ENCODE assay signal across 27 cellular contexts in the genomic region with DNA sequence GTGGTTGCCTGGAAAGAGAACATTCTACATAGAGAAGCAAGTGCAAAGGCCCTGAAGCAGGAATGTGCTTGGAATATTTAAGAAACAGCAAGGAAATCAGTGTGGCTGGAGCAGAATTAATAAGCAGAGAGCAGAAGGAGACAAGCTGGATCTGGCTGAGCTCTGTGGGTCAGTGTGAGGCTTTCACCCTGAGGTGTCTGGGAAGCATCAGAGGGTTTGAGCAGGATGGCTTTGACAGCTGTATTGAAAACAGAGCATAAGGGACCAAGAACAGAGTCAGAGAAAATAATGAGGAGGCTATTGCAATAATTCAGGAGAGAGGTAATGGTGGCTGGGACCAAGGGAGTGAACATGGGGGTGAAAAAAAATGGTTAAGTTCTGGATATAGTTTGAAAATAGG.
"Had no signal": no experiment of that assay in that cellular context is flagged by ENCODE, and none has a peak within 500 bp of the region (broad histone marks: within the 10 kb centered on the region; RNA-seq: fewer than 3 reads in every experiment).

No MANE protein-coding gene starts in this region.

- H3K27me3 ChIP-seq: stomach, suprapubic skin, testis, thyroid gland, tibial artery, tibial nerve, transverse colon, upper lobe of left lung, upper lobe of right lung, uterus, vagina had no signal

- H3K4me3 ChIP-seq: stomach, suprapubic skin, testis, thoracic aorta, thyroid gland, tibial artery, tibial nerve, transverse colon, upper lobe of left lung, upper lobe of right lung, uterus, vagina had no signal

- H3K4me1 ChIP-seq: stomach, suprapubic skin, testis, tibial artery, tibial nerve, transverse colon, upper lobe of right lung, uterus, vagina had no signal

- DNase-seq: stimulated activated CD4-positive, alpha-beta T cell treated with anti-CD3 and anti-CD28 coated beads, Interleukin-2, amount 100 ng/mL, for 48 hours; stimulated activated CD4-positive, alpha-beta T cell treated with anti-CD3 and anti-CD28 coated beads, Interleukin-4, amount 100 ng/mL, for 1 hour; stimulated activated CD4-positive, alpha-beta T cell treated with anti-CD3 and anti-CD28 coated beads, Interleukin-4, amount 100 ng/mL, for 24 hours; stimulated activated CD4-positive, alpha-beta T cell treated with anti-CD3 and anti-CD28 coated beads, Interleukin-4, amount 100 ng/mL, for 4 hours; stimulated activated CD8-positive, alpha-beta memory T cell treated with anti-CD3 and anti-CD28 coated beads, Interleukin-4, amount 100 ng/mL, for 48 hours; stimulated activated naive B cell treated with anti-CD40 and anti-IgM and Interleukin-4, amounts not matched to agents 10 μg/mL and 1 μg/mL and 100 μg/mL, for 72 hours; stimulated activated naive CD4-positive, alpha-beta T cell; stimulated activated naive CD4-positive, alpha-beta T cell treated with Interleukin-2 at 50 U/mL for 16 hours; stimulated activated naive CD8-positive, alpha-beta T cell treated with anti-CD3 and anti-CD28 coated beads, Interleukin-15, amount 100 ng/mL, for 72 hours; stimulated activated naive CD8-positive, alpha-beta T cell treated with anti-CD3 and anti-CD28 coated beads, Interleukin-15, Interleukin-2, amounts not matched to agents 100 U/mL and 50 U/mL, for 24 hours; stomach; substantia nigra; testis; thyroid gland; tibial artery; transverse colon; trophoblast cell; upper lobe of left lung; upper lobe of right lung; uterus had no signal

- H3K36me3 ChIP-seq: stomach, suprapubic skin, thoracic aorta, thyroid gland, tibial artery, tibial nerve, transverse colon, upper lobe of left lung, upper lobe of right lung, uterus, vagina had no signal

- FAIRE-seq: urothelium cell line had no signal

- H3K27ac ChIP-seq: stomach, suprapubic skin, testis, thoracic aorta, thyroid gland, tibial artery, tibial nerve, transverse colon, upper lobe of left lung, upper lobe of right lung, uterus, vagina had no signal

- ATAC-seq: stimulated activated effector memory CD8-positive, alpha-beta T cell treated with anti-CD3 and anti-CD28 coated beads, Interleukin-12 subunit alpha, Interleukin-12 subunit beta, amount 100 ng/mL, for 72 hours; stimulated activated memory B cell treated with anti-CD40 and anti-IgM and Interleukin-4, amounts not matched to agents 10 μg/mL and 1 μg/mL and 100 μg/mL, for 72 hours; stimulated activated naive B cell treated with anti-CD40 and anti-IgM and Interleukin-4, amounts not matched to agents 10 μg/mL and 1 μg/mL and 100 μg/mL, for 72 hours; stimulated activated naive CD8-positive, alpha-beta T cell treated with anti-CD3 and anti-CD28 coated beads, Interleukin-15, amount 100 ng/mL, for 72 hours; stimulated activated naive CD8-positive, alpha-beta T cell treated with anti-CD3 and anti-CD28 coated beads, Interleukin-15, Interleukin-2, amounts not matched to agents 100 U/mL and 50 U/mL, for 24 hours; upper lobe of right lung had no signal

- H3K9me3 ChIP-seq: stomach, suprapubic skin, testis, thoracic aorta, thyroid gland, tibial artery, tibial nerve, transverse colon, upper lobe of left lung, upper lobe of right lung, uterus, vagina had no signal
